Comparison of ENCODE assay signal across 8 cellular contexts in genomic region chr12:57838594-57839302, GRCh38. TPM values are rescaled to one million over a fixed set of nuclear protein-coding genes. Genes with fewer than 3 reads are reported as not detected.
DNase-seq lines count a peak whose midpoint lies in the region; ATAC-seq and FAIRE-seq lines count a peak whose summit lies in the region.

No MANE protein-coding gene starts in this region.

- H3K4me1 ChIP-seq in CD4-positive, CD25-positive, alpha-beta regulatory T cell (ENCODE audit: control insufficient read depth, insufficient read depth, low read length, poor library complexity, severe bottlenecking): peaks cover 100% of the 10 kb centered on the region

- H3K4me3 Mint-ChIP-seq in CD4-positive, CD25-positive, alpha-beta regulatory T cell: peak overlapping the region; percentile 8 to 83 (median 76)
- peak overlapping the region; percentile 59 for H3K4me3 Mint-ChIP-seq in activated naive CD8-positive, alpha-beta T cell treated with anti-CD3 and anti-CD28 coated beads, Interleukin-2, amount 10 ng/mL, durations not matched to agents 7 days and 5 days
- H3K4me3 Mint-ChIP-seq in naive thymus-derived CD8-positive, alpha-beta T cell: peak overlapping the region in 9 of 10 donors; percentile 62 to 94 (median 71)

- no peaks in the 10 kb centered on the region for H3K9me3 Mint-ChIP-seq in CD4-positive, CD25-positive, alpha-beta regulatory T cell
- H3K9me3 Mint-ChIP-seq in activated naive CD8-positive, alpha-beta T cell treated with anti-CD3 and anti-CD28 coated beads, Interleukin-2, amount 10 ng/mL, durations not matched to agents 7 days and 5 days: no peaks in the 10 kb centered on the region
- no peaks in the 10 kb centered on the region for H3K9me3 Mint-ChIP-seq in naive thymus-derived CD8-positive, alpha-beta T cell

- H3K27ac Mint-ChIP-seq in CD4-positive, CD25-positive, alpha-beta regulatory T cell: peak overlapping the region; percentile 90 to 93 (median 92)
- H3K27ac Mint-ChIP-seq in activated naive CD8-positive, alpha-beta T cell treated with anti-CD3 and anti-CD28 coated beads, Interleukin-2, amount 10 ng/mL, durations not matched to agents 7 days and 5 days: peak overlapping the region; percentile 93
- peak overlapping the region; percentile 87 to 99 (median 92) for H3K27ac Mint-ChIP-seq in naive thymus-derived CD8-positive, alpha-beta T cell

- peaks cover 29 to 98% (median 82%) of the 10 kb centered on the region in 4 donors for H3K4me1 Mint-ChIP-seq in CD4-positive, CD25-positive, alpha-beta regulatory T cell
- peaks cover 80% of the 10 kb centered on the region for H3K4me1 Mint-ChIP-seq in activated naive CD8-positive, alpha-beta T cell treated with anti-CD3 and anti-CD28 coated beads, Interleukin-2, amount 10 ng/mL, durations not matched to agents 7 days and 5 days
- peaks cover 63 to 98% (median 97%) of the 10 kb centered on the region in 4 donors for H3K4me1 Mint-ChIP-seq in naive thymus-derived CD8-positive, alpha-beta T cell

- H3K27ac ChIP-seq in CD4-positive, CD25-positive, alpha-beta regulatory T cell (ENCODE audit: insufficient read depth, low read length, poor library complexity, severe bottlenecking): peak overlapping the region; percentile 83

- H3K9me3 ChIP-seq in CD4-positive, CD25-positive, alpha-beta regulatory T cell (ENCODE audit: control insufficient read depth in 2 of 2, low read length in 2 of 2): no peaks in the 10 kb centered on the region

- no peak for FAIRE-seq in RCC 7860 (lab: Jason Lieb, UNC)

- no peaks in the 10 kb centered on the region for H3K27me3 Mint-ChIP-seq in CD4-positive, CD25-positive, alpha-beta regulatory T cell
- H3K27me3 Mint-ChIP-seq in activated naive CD8-positive, alpha-beta T cell treated with anti-CD3 and anti-CD28 coated beads, Interleukin-2, amount 10 ng/mL, durations not matched to agents 7 days and 5 days: no peaks in the 10 kb centered on the region
- no peaks in the 10 kb centered on the region for H3K27me3 Mint-ChIP-seq in naive thymus-derived CD8-positive, alpha-beta T cell

- POLR2A ChIA-PET in activated naive CD8-positive, alpha-beta T cell treated with anti-CD3 and anti-CD28 coated beads, Interleukin-2, amount 10 ng/mL, durations not matched to agents 7 days and 5 days (lab: Charles Lee): interaction anchor here (0.6 to 4.0 kb wide), 2 partner anchors 7 to 64 kb away, joined by 6 to 41 read pairs; partner anchors contain the start of gene CTDSP2
- POLR2A ChIA-PET in naive thymus-derived CD8-positive, alpha-beta T cell (lab: Charles Lee): interaction anchor here (1.0 to 7.1 kb wide), 2 partner anchors 7 to 83 kb away, joined by 4 to 84 read pairs; partner anchors contain the start of gene CTDSP2

- H3K27me3 ChIP-seq in CD4-positive, CD25-positive, alpha-beta regulatory T cell (ENCODE audit: control insufficient read depth, insufficient read depth, low read length): no peaks in the 10 kb centered on the region

- peak; percentile 20 to 32 for ATAC-seq in CD4-positive, CD25-positive, alpha-beta regulatory T cell (ENCODE audit: low read depth in 2 of 2)
- ATAC-seq in HG02938 (IDR thresholded peaks at IDR 0.05; ENCODE audit: unreplicated experiment): peak; percentile 27
- peak; percentile 50 for ATAC-seq in activated naive CD8-positive, alpha-beta T cell treated with anti-CD3 and anti-CD28 coated beads, Interleukin-2, amount 10 ng/mL, durations not matched to agents 7 days and 5 days (ENCODE audit: low read depth)
- peak; percentile 4 to 11 for ATAC-seq in naive thymus-derived CD8-positive, alpha-beta T cell

- peak overlapping the region; percentile 64 for H3K4me3 ChIP-seq in CD4-positive, CD25-positive, alpha-beta regulatory T cell (ENCODE audit: low read depth, low read length)

- H3K36me3 Mint-ChIP-seq in CD4-positive, CD25-positive, alpha-beta regulatory T cell: peaks cover 5% of the 10 kb centered on the region
- H3K36me3 Mint-ChIP-seq in activated naive CD8-positive, alpha-beta T cell treated with anti-CD3 and anti-CD28 coated beads, Interleukin-2, amount 10 ng/mL, durations not matched to agents 7 days and 5 days: peaks cover 3% of the 10 kb centered on the region
- peaks cover 0 to 12% (median 0%) of the 10 kb centered on the region in 3 donors for H3K36me3 Mint-ChIP-seq in naive thymus-derived CD8-positive, alpha-beta T cell

- DNase-seq in CD4-positive, CD25-positive, alpha-beta regulatory T cell: peak in 2 of 3 donors; percentile 38 to 75
- no peak for DNase-seq in activated naive CD8-positive, alpha-beta T cell treated with anti-CD3 and anti-CD28 coated beads, Interleukin-2, amount 10 ng/mL, durations not matched to agents 7 days and 5 days
- peak in 3 of 10 donors; percentile 32 to 36 (median 35) for DNase-seq in naive thymus-derived CD8-positive, alpha-beta T cell
- no peak for DNase-seq in H4 (ENCODE audit: low spot score)
- no peak for DNase-seq in RCC 7860 (ENCODE audit: low spot score)
- DNase-seq in NCI-H510A treated with DMSO at 0.1 percent for 48 hours (lab: John Stamatoyannopoulos, UW): no peak
- DNase-seq in OCI-M2 (lab: John Stamatoyannopoulos, UW; ENCODE audit: unreplicated experiment): no peak

- no peaks in the 10 kb centered on the region for H3K36me3 ChIP-seq in CD4-positive, CD25-positive, alpha-beta regulatory T cell (ENCODE audit: control insufficient read depth, insufficient read depth, low read length)

RNA-seq across cellular contexts. Expression of gene CTDSP2, which starts 7.8 kb away (rescaled TPM):
- total RNA-seq in CD4-positive, CD25-positive, alpha-beta regulatory T cell: 121 TPM
- polyA plus RNA-seq in CD4-positive, CD25-positive, alpha-beta regulatory T cell: 10 to 100 TPM; 45.7 to 54.4 (median 52.5) TPM
- total RNA-seq in activated naive CD8-positive, alpha-beta T cell treated with anti-CD3 and anti-CD28 coated beads, Interleukin-2, amount 10 ng/mL, durations not matched to agents 7 days and 5 days: 100 to 1,000 TPM; 161 TPM
- total RNA-seq in naive thymus-derived CD8-positive, alpha-beta T cell: 100 to 1,000 TPM; 258 to 262 TPM
- polyA plus RNA-seq in naive thymus-derived CD8-positive, alpha-beta T cell: 10 to 100 TPM; 51.4 to 81.2 (median 71.5) TPM
- 36.1 and 44.8 TPM in 2 replicates for total RNA-seq in H4 (2014; rRNA removed; shearing (Covaris generic))

RNA-seq across cellular contexts. Expression of gene AVIL, which starts 20.2 kb away (rescaled TPM):
- total RNA-seq in CD4-positive, CD25-positive, alpha-beta regulatory T cell: 2.0 TPM
- under 1 TPM; 0.15 to 0.25 (median 0.19) TPM for polyA plus RNA-seq in CD4-positive, CD25-positive, alpha-beta regulatory T cell
- 1 to 10 TPM; 5.0 to 7.1 TPM for total RNA-seq in activated naive CD8-positive, alpha-beta T cell treated with anti-CD3 and anti-CD28 coated beads, Interleukin-2, amount 10 ng/mL, durations not matched to agents 7 days and 5 days
- 10 to 100 TPM; 13.4 to 16.8 TPM for total RNA-seq in naive thymus-derived CD8-positive, alpha-beta T cell
- polyA plus RNA-seq in naive thymus-derived CD8-positive, alpha-beta T cell: under 1 TPM; 0.11 to 0.80 (median 0.13) TPM
- total RNA-seq in H4 (2014; rRNA removed; shearing (Covaris generic)): 2.0 and 4.3 TPM in 2 replicates

RNA-seq across cellular contexts. Expression of gene TSFM, which starts 56.2 kb away (rescaled TPM):
- 22.8 TPM for total RNA-seq in CD4-positive, CD25-positive, alpha-beta regulatory T cell
- polyA plus RNA-seq in CD4-positive, CD25-positive, alpha-beta regulatory T cell: 10 to 100 TPM; 33.4 to 50.4 (median 40.6) TPM
- 10 to 100 TPM; 23.0 to 24.4 TPM for total RNA-seq in activated naive CD8-positive, alpha-beta T cell treated with anti-CD3 and anti-CD28 coated beads, Interleukin-2, amount 10 ng/mL, durations not matched to agents 7 days and 5 days
- 10 to 100 TPM; 18.9 to 29.0 TPM for total RNA-seq in naive thymus-derived CD8-positive, alpha-beta T cell
- 10 to 100 TPM; 25.5 to 31.0 (median 28.3) TPM for polyA plus RNA-seq in naive thymus-derived CD8-positive, alpha-beta T cell
- total RNA-seq in H4 (2014; rRNA removed; shearing (Covaris generic)): 41.3 and 58.6 TPM in 2 replicates

Comparison
In these comparisons a context has a peak if more than half of its experiments do, and no peak if none do; other contexts are left out.
1. DNase-seq: peak in CD4-positive, CD25-positive, alpha-beta regulatory T cell (2 of 3); none in activated naive CD8-positive, alpha-beta T cell treated with anti-CD3 and anti-CD28 coated beads, Interleukin-2, amount 10 ng/mL, durations not matched to agents 7 days and 5 days (single experiment), H4 (single experiment), RCC 7860 (single experiment), NCI-H510A treated with DMSO at 0.1 percent for 48 hours (single experiment) and OCI-M2 (single experiment).
2. Peak in every context shown above with its lines, with median percentiles within 50 percentile points of each other: ATAC-seq, H3K27ac Mint-ChIP-seq and H3K4me3 Mint-ChIP-seq.